ENCODE assay signal across 1 cellular context in the genomic region with DNA sequence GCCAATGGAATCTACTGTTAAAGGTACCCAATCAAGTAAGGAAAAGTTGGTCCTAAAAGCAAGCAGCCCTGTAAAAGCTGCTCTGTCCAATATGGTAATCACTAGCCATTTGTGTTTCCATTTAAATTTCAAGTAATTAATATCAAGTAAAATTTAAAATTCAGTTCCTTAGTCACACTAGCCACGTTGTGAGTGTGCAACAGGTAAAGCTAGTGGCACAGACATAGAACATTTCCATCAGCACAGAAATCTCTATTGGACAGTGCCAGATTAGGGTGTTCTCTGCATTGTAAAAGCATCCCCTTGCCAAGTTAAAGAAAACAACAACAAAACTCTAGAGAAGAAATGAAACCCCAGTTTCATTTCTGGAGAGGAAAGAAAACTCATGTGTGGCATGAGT.
TF ChIP-seq lines count a peak whose summit lies in the region.

No MANE protein-coding gene starts in this region.

TF ChIP-seq in GM12878, 131 proteins besides CTCF, POLR2A, EP300 and RAD21:
- TF ChIP-seq ETV6 (conservative IDR thresholded peaks at IDR 0.05 in 1 of 2, IDR thresholded peaks at IDR 0.05 in 1 of 2; ENCODE audit: borderline replicate concordance in 1 of 2, low read depth in 1 of 2) (no peak), BCL11A (IDR thresholded peaks at IDR 0.05; ENCODE audit: low read depth, low read length) (no peak), RBBP5 (conservative IDR thresholded peaks at IDR 0.05) (no peak), WRNIP1 (IDR thresholded peaks at IDR 0.05; ENCODE audit: borderline replicate concordance, low read depth, low read length) (no peak), NRF1 (conservative IDR thresholded peaks at IDR 0.05; ENCODE audit: low read depth, low read length) (no peak), DPF2 (IDR thresholded peaks at IDR 0.05) (no peak), FOXM1 (IDR thresholded peaks at IDR 0.05; ENCODE audit: low read depth, low read length) (no peak), SRF (IDR thresholded peaks at IDR 0.05; ENCODE audit: low read depth in 2 of 2, low read length in 2 of 2) (no peak), MXI1 (IDR thresholded peaks at IDR 0.05; ENCODE audit: low read depth, low read length) (no peak), SPI1 (IDR thresholded peaks at IDR 0.05; ENCODE audit: borderline replicate concordance, insufficient read depth, low read depth, low read length) (no peak)
- TF ChIP-seq, protein P1, sequence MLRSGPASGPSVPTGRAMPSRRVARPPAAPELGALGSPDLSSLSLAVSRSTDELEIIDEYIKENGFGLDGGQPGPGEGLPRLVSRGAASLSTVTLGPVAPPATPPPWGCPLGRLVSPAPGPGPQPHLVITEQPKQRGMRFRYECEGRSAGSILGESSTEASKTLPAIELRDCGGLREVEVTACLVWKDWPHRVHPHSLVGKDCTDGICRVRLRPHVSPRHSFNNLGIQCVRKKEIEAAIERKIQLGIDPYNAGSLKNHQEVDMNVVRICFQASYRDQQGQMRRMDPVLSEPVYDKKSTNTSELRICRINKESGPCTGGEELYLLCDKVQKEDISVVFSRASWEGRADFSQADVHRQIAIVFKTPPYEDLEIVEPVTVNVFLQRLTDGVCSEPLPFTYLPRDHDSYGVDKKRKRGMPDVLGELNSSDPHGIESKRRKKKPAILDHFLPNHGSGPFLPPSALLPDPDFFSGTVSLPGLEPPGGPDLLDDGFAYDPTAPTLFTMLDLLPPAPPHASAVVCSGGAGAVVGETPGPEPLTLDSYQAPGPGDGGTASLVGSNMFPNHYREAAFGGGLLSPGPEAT (IDR thresholded peaks at IDR 0.05; ENCODE audit: low read depth), result no peak
- TF ChIP-seq, protein P2, sequence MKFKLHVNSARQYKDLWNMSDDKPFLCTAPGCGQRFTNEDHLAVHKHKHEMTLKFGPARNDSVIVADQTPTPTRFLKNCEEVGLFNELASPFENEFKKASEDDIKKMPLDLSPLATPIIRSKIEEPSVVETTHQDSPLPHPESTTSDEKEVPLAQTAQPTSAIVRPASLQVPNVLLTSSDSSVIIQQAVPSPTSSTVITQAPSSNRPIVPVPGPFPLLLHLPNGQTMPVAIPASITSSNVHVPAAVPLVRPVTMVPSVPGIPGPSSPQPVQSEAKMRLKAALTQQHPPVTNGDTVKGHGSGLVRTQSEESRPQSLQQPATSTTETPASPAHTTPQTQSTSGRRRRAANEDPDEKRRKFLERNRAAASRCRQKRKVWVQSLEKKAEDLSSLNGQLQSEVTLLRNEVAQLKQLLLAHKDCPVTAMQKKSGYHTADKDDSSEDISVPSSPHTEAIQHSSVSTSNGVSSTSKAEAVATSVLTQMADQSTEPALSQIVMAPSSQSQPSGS (IDR thresholded peaks at IDR 0.05; ENCODE audit: low read length), result no peak
- TF ChIP-seq, protein P3, sequence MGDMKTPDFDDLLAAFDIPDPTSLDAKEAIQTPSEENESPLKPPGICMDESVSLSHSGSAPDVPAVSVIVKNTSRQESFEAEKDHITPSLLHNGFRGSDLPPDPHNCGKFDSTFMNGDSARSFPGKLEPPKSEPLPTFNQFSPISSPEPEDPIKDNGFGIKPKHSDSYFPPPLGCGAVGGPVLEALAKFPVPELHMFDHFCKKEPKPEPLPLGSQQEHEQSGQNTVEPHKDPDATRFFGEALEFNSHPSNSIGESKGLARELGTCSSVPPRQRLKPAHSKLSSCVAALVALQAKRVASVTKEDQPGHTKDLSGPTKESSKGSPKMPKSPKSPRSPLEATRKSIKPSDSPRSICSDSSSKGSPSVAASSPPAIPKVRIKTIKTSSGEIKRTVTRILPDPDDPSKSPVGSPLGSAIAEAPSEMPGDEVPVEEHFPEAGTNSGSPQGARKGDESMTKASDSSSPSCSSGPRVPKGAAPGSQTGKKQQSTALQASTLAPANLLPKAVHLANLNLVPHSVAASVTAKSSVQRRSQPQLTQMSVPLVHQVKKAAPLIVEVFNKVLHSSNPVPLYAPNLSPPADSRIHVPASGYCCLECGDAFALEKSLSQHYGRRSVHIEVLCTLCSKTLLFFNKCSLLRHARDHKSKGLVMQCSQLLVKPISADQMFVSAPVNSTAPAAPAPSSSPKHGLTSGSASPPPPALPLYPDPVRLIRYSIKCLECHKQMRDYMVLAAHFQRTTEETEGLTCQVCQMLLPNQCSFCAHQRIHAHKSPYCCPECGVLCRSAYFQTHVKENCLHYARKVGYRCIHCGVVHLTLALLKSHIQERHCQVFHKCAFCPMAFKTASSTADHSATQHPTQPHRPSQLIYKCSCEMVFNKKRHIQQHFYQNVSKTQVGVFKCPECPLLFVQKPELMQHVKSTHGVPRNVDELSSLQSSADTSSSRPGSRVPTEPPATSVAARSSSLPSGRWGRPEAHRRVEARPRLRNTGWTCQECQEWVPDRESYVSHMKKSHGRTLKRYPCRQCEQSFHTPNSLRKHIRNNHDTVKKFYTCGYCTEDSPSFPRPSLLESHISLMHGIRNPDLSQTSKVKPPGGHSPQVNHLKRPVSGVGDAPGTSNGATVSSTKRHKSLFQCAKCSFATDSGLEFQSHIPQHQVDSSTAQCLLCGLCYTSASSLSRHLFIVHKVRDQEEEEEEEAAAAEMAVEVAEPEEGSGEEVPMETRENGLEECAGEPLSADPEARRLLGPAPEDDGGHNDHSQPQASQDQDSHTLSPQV (IDR thresholded peaks at IDR 0.05), result no peak
- TF ChIP-seq, protein P4, sequence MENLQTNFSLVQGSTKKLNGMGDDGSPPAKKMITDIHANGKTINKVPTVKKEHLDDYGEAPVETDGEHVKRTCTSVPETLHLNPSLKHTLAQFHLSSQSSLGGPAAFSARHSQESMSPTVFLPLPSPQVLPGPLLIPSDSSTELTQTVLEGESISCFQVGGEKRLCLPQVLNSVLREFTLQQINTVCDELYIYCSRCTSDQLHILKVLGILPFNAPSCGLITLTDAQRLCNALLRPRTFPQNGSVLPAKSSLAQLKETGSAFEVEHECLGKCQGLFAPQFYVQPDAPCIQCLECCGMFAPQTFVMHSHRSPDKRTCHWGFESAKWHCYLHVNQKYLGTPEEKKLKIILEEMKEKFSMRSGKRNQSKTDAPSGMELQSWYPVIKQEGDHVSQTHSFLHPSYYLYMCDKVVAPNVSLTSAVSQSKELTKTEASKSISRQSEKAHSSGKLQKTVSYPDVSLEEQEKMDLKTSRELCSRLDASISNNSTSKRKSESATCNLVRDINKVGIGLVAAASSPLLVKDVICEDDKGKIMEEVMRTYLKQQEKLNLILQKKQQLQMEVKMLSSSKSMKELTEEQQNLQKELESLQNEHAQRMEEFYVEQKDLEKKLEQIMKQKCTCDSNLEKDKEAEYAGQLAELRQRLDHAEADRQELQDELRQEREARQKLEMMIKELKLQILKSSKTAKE (IDR thresholded peaks at IDR 0.05; ENCODE audit: low read depth, poor library complexity, severe bottlenecking), result no peak
